Comparison of ENCODE assay signal across 10 cellular contexts in genomic region chr9:121463026-121463827, GRCh38. TPM values are rescaled to one million over a fixed set of nuclear protein-coding genes. Genes with fewer than 3 reads are reported as not detected.
DNase-seq lines count a peak whose midpoint lies in the region; ATAC-seq, FAIRE-seq and TF ChIP-seq lines count a peak whose summit lies in the region.
"Had no signal": no experiment of that assay in that cellular context is flagged by ENCODE, and none has a peak within 500 bp of the region (broad histone marks: within the 10 kb centered on the region; RNA-seq: fewer than 3 reads in every experiment).

No MANE protein-coding gene starts in this region.

- H3K9me3 Mint-ChIP-seq in memory B cell = no peaks in the 10 kb centered on the region

- H3K4me3 Mint-ChIP-seq in memory B cell = no peak overlapping the region
- H3K4me3 Mint-ChIP-seq: CD4-positive, CD25-positive, alpha-beta regulatory T cell had no signal

- H3K36me3 Mint-ChIP-seq in memory B cell = peaks cover 2% of the 10 kb centered on the region
- H3K36me3 Mint-ChIP-seq: CD4-positive, CD25-positive, alpha-beta regulatory T cell had no signal

- peaks cover 2% of the 10 kb centered on the region for H3K27me3 ChIP-seq in bronchial epithelial cell (ENCODE audit: control insufficient read depth, insufficient read depth, low read length)
- H3K27me3 ChIP-seq: ovary had no signal

- no peak for FAIRE-seq in bronchial epithelial cell (lab: Jason Lieb, UNC)

- H3K36me3 ChIP-seq in bronchial epithelial cell (ENCODE audit: control insufficient read depth, insufficient read depth, low read length) = no peaks in the 10 kb centered on the region
- H3K36me3 ChIP-seq: ovary had no signal

- peak; percentile 29 for DNase-seq in NCI-H2196 (lab: John Stamatoyannopoulos, UW; ENCODE audit: unreplicated experiment)
- no peak for DNase-seq in NCI-H2196 treated with DMSO at 0.1 percent for 48 hours (lab: John Stamatoyannopoulos, UW; ENCODE audit: unreplicated experiment)
- DNase-seq in NCI-H1694 (lab: John Stamatoyannopoulos, UW) = peak; percentile 22
- DNase-seq in bronchial epithelial cell (ENCODE audit: low read depth) = peak; percentile 13
- peak; percentile 14 to 27 for DNase-seq in memory B cell (ENCODE audit: low spot score in 2 of 2)

- no peak overlapping the region for H3K4me3 ChIP-seq in bronchial epithelial cell (ENCODE audit: low read depth, low read length)
- H3K4me3 ChIP-seq: ovary had no signal

- H3K27ac Mint-ChIP-seq in memory B cell = no peak overlapping the region
- H3K27ac Mint-ChIP-seq: CD4-positive, CD25-positive, alpha-beta regulatory T cell had no signal

- H3K4me1 Mint-ChIP-seq in memory B cell = no peaks in the 10 kb centered on the region

- peaks cover 9% of the 10 kb centered on the region for H3K27me3 Mint-ChIP-seq in memory B cell

- TF ChIP-seq CTCF in bronchial epithelial cell (IDR thresholded peaks at IDR 0.05; ENCODE audit: insufficient read depth, low read length, severe bottlenecking) = peak; percentile 62

- ATAC-seq in memory B cell (ENCODE audit: low read depth) (no peak), HG03439 (IDR thresholded peaks at IDR 0.05; ENCODE audit: unreplicated experiment) (no peak), GM18498 (IDR thresholded peaks at IDR 0.05; ENCODE audit: unreplicated experiment) (no peak), GM19023 (IDR thresholded peaks at IDR 0.05; ENCODE audit: unreplicated experiment) (no peak)

RNA-seq across cellular contexts. Expression of gene GGTA1, which starts 36.4 kb away (rescaled TPM):
- 0.13 TPM in 1 of 2 replicates, not detected in the other for total RNA-seq in bronchial epithelial cell
